ENCODE assay signal across 21 cellular contexts in the genomic region with DNA sequence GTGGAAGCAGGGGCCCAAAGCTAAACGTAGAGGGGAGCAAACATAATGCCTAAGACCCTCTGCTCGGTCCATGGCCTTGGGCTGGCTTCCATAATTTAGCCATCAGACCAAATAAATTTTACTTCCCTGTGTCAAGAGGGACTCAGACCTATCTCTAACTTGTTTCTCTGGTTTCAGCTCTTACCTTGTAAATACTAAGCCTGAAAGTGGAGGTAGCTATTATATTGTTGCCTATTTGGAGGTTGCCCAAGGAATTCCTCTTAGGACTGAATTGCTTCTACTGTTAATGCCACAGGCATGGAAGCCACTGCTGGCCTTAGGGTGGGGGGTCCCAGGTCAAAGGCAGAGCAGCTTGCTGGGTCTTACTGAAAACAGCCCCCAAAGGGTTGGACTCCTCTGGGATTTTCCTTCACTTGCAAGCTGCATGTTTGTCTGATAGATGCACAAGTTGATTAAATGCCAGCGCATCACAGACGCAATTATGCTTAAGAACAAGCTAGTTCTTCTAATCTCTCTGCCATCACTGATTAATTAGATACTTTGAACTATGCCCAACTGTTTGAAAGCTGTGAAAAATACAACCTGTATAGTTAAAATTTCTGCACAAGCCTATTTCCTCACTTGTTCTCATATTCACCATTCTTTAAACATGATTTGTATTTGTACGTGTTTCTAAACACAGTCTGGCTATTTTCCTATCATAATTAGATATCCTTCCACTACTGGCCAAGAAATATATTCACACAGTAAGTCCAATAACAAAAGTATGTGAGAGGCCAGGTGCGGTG.
"Had no signal": no experiment of that assay in that cellular context is flagged by ENCODE, and none has a peak within 500 bp of the region (broad histone marks: within the 10 kb centered on the region; RNA-seq: fewer than 3 reads in every experiment).

No MANE protein-coding gene starts in this region.

- H3K27me3 ChIP-seq: adrenal gland, cardiac muscle cell, right atrium auricular region, transverse colon had no signal

- ATAC-seq: activated naive CD4-positive, alpha-beta T cell treated with anti-CD3 and anti-CD28 coated beads, Interleukin-2, amount 50 U/mL, for 72 hours; left cardiac atrium; stimulated activated naive CD8-positive, alpha-beta T cell treated with anti-CD3 and anti-CD28 coated beads, Interleukin-15, Interleukin-2, amounts not matched to agents 100 U/mL and 50 U/mL, for 24 hours; T-helper 17 cell had no signal

- H3K4me1 ChIP-seq: adrenal gland, right atrium auricular region had no signal

- H3K9me3 ChIP-seq: adrenal gland, right atrium auricular region, transverse colon had no signal

- H3K4me3 ChIP-seq: adrenal gland, cardiac muscle cell, lung, right atrium auricular region, transverse colon had no signal

- H3K27ac ChIP-seq: adrenal gland, cardiac muscle cell, right atrium auricular region, transverse colon, WERI-Rb-1 had no signal

- H3K36me3 ChIP-seq: cardiac muscle cell had no signal

- DNase-seq: activated CD4-positive, alpha-beta T cell treated with anti-CD3 and anti-CD28 coated beads for 1 hour; activated CD8-positive, alpha-beta memory T cell treated with anti-CD3 and anti-CD28 coated beads for 24 hours; activated CD8-positive, alpha-beta memory T cell treated with anti-CD3 and anti-CD28 coated beads, Interleukin-2, amount 50 U/mL, for 48 hours; activated gamma-delta T cell; activated T-cell treated with anti-CD3 and anti-CD28 coated beads, Interleukin-2, amount 50 U/mL, for 48 hours; adrenal gland; dermis blood vessel endothelial cell; effector memory CD4-positive, alpha-beta T cell; foreskin melanocyte; glutamatergic neuron; hippocampal formation; left cardiac atrium; nucleus accumbens; stimulated activated naive CD8-positive, alpha-beta T cell treated with anti-CD3 and anti-CD28 coated beads, Interleukin-15, Interleukin-2, amounts not matched to agents 100 U/mL and 50 U/mL, for 24 hours; T-helper 17 cell; transverse colon; WERI-Rb-1 had no signal
